In the genomic region with DNA sequence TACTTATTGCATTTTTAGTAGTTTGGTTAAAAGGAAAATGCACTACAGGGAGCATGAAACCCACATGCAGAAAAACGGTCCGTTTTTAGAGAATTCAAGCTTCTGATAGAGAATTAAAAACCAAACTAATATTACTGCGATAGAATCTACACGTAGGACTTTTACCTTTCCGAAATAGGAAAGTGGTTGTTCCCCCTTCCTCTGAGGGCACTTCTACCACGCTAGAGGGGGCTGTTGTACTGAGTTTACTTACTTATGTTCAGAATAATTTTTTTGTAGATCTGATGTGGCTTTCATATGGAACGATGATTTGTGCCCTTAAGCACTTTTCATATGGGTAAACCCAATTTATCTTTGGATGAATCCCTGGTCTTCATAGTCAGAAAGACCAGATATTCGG, we compare ENCODE assay signal across 9 cellular contexts.
DNase-seq lines count a peak whose midpoint lies in the region; ATAC-seq, FAIRE-seq and TF ChIP-seq lines count a peak whose summit lies in the region.
"Had no signal": no experiment of that assay in that cellular context is flagged by ENCODE, and none has a peak within 500 bp of the region (broad histone marks: within the 10 kb centered on the region; RNA-seq: fewer than 3 reads in every experiment).

No MANE protein-coding gene starts in this region.

- H3K4me1 ChIP-seq in SJCRH30 (peaks cover 29% of the 10 kb centered on the region), body of pancreas (no peaks in the 10 kb centered on the region), keratinocyte (ENCODE audit: control insufficient read depth, extremely low read depth, insufficient read depth, low read length) (no peaks in the 10 kb centered on the region)

- no peak for TF ChIP-seq POLR2A in body of pancreas (IDR thresholded peaks at IDR 0.05)

- FAIRE-seq in keratinocyte (lab: Jason Lieb, UNC) = no peak

- TF ChIP-seq CTCF in body of pancreas (IDR thresholded peaks at IDR 0.05) (peak; percentile 28 to 75 (median 68)), keratinocyte (optimal IDR thresholded peaks at IDR 0.05 in 1 of 3, IDR thresholded peaks at IDR 0.05 in 1 of 3, conservative IDR thresholded peaks at IDR 0.05 in 1 of 3; ENCODE audit: extremely low read depth in 1 of 3, insufficient read depth in 2 of 3, low read length in 3 of 3) (peak; percentile 50 to 52 (median 51))

- H3K36me3 ChIP-seq in MG63 (no peaks in the 10 kb centered on the region), SJCRH30 (no peaks in the 10 kb centered on the region), body of pancreas (replicated peaks in 1 of 2; ENCODE audit: insufficient read depth in 1 of 2, low read depth in 2 of 2) (no peaks in the 10 kb centered on the region), keratinocyte (ENCODE audit: control insufficient read depth in 2 of 2, extremely low read depth in 1 of 2, insufficient read depth in 2 of 2, low read length in 2 of 2) (no peaks in the 10 kb centered on the region)
- H3K36me3 ChIP-seq: BLaER1 treated with 17β-estradiol and CSF1 and Interleukin-3, amounts not matched to agents 10 nM and 100 nM had no signal

- dilution Hi-C loops in keratinocyte (cut with MboI; ENCODE audit: extremely low pct_ligation_motif_present, low sequenced_read_pairs) = no loop called here

- intact Hi-C loops in body of pancreas (cut with DNase I) = no loop called here

- ATAC-seq in body of pancreas = peak; percentile 70
- ATAC-seq in GM18861 (IDR thresholded peaks at IDR 0.05; ENCODE audit: unreplicated experiment) = no peak

- H3K9ac ChIP-seq in keratinocyte (ENCODE audit: control insufficient read depth, extremely low read depth, insufficient read depth, low read length) = no peak overlapping the region
- H3K9ac ChIP-seq: BLaER1 treated with 17β-estradiol and CSF1 and Interleukin-3, amounts not matched to agents 10 nM and 100 nM had no signal

- no peak overlapping the region for H3K4me3 ChIP-seq in MG63
- no peak overlapping the region for H3K4me3 ChIP-seq in SJCRH30
- H3K4me3 ChIP-seq in body of pancreas = no peak overlapping the region
- no peak overlapping the region for H3K4me3 ChIP-seq in keratinocyte (ENCODE audit: control insufficient read depth in 2 of 3, extremely low read depth in 1 of 3, insufficient read depth in 2 of 3, low read depth in 1 of 3, low read length in 3 of 3)
- H3K4me3 ChIP-seq: BLaER1 treated with 17β-estradiol and CSF1 and Interleukin-3, amounts not matched to agents 10 nM and 100 nM had no signal

- H3K9me1 ChIP-seq in keratinocyte (ENCODE audit: control insufficient read depth, extremely low read depth, insufficient read depth, low read length) = no peaks in the 10 kb centered on the region

- no peak overlapping the region for H3K4me2 ChIP-seq in keratinocyte (ENCODE audit: control insufficient read depth, extremely low read depth, insufficient read depth, low read depth, low read length)
- H3K4me2 ChIP-seq: BLaER1 treated with 17β-estradiol and CSF1 and Interleukin-3, amounts not matched to agents 10 nM and 100 nM had no signal

- DNase-seq in NCI-H1417 (lab: John Stamatoyannopoulos, UW) (peak; percentile 60 to 77 (median 76)), NCI-H1417 treated with DMSO at 0.1 percent for 48 hours (lab: John Stamatoyannopoulos, UW) (no peak), MG63 (peak; percentile 24), SJCRH30 (peak; percentile 73 to 85), body of pancreas (peak; percentile 54 to 71 (median 62)), keratinocyte (ENCODE audit: low read depth, low spot score) (no peak)
- DNase-seq in stimulated activated CD4-positive, alpha-beta T cell treated with anti-CD3 and anti-CD28 coated beads, TNF-alpha, amount 100 ng/mL, for 48 hours (ENCODE audit: low read depth in 3 of 3) = peak; percentile 8 to 33 (median 9)

- no peaks in the 10 kb centered on the region for H3K27me3 ChIP-seq in MG63
- no peaks in the 10 kb centered on the region for H3K27me3 ChIP-seq in SJCRH30
- no peaks in the 10 kb centered on the region for H3K27me3 ChIP-seq in body of pancreas
- H3K27me3 ChIP-seq in keratinocyte (ENCODE audit: control insufficient read depth, extremely low read depth, insufficient read depth, low read length) = no peaks in the 10 kb centered on the region
- H3K27me3 ChIP-seq: BLaER1 treated with 17β-estradiol and CSF1 and Interleukin-3, amounts not matched to agents 10 nM and 100 nM had no signal

- H3K9me3 ChIP-seq in MG63 (no peaks in the 10 kb centered on the region), SJCRH30 (replicated peaks) (no peaks in the 10 kb centered on the region), body of pancreas (no peaks in the 10 kb centered on the region), keratinocyte (ENCODE audit: control insufficient read depth, low read depth, low read length) (no peaks in the 10 kb centered on the region)
- H3K9me3 ChIP-seq: BLaER1 treated with 17β-estradiol and CSF1 and Interleukin-3, amounts not matched to agents 10 nM and 100 nM had no signal

- no peak overlapping the region for H3K27ac ChIP-seq in SJCRH30
- no peak overlapping the region for H3K27ac ChIP-seq in body of pancreas
- no peak overlapping the region for H3K27ac ChIP-seq in keratinocyte (ENCODE audit: control insufficient read depth, insufficient read depth, low read length)
- H3K27ac ChIP-seq: BLaER1 treated with 17β-estradiol and CSF1 and Interleukin-3, amounts not matched to agents 10 nM and 100 nM had no signal

- no peaks in the 10 kb centered on the region for H3K79me2 ChIP-seq in keratinocyte (ENCODE audit: control insufficient read depth, insufficient read depth, low read length)

- no peak overlapping the region for H2AFZ ChIP-seq in keratinocyte (ENCODE audit: control insufficient read depth, low read length)

- 13 to 17% methylated on average over 8 of the region's 8 CpGs for WGBS in body of pancreas, 2 donors

- no peaks in the 10 kb centered on the region for H4K20me1 ChIP-seq in keratinocyte (ENCODE audit: control insufficient read depth, extremely low read depth, insufficient read depth, low read length)
- H4K20me1 ChIP-seq: BLaER1 treated with 17β-estradiol and CSF1 and Interleukin-3, amounts not matched to agents 10 nM and 100 nM had no signal

Comparison
In these comparisons a context has a peak if more than half of its experiments do, and no peak if none do; other contexts are left out.
1. DNase-seq: peak in NCI-H1417 (3 of 3), MG63 (single experiment), SJCRH30 (2 of 2), body of pancreas (4 of 4) and stimulated activated CD4-positive, alpha-beta T cell treated with anti-CD3 and anti-CD28 coated beads, TNF-alpha, amount 100 ng/mL, for 48 hours (3 of 3); none in NCI-H1417 treated with DMSO at 0.1 percent for 48 hours (single experiment) and keratinocyte (single experiment).